8 cellular contexts compared by ENCODE assay signal in genomic region chr9:134406366-134407122, GRCh38.
DNase-seq lines count a peak whose midpoint lies in the region; ATAC-seq and TF ChIP-seq lines count a peak whose summit lies in the region.

No MANE protein-coding gene starts in this region.

- H3K36me3 Mint-ChIP-seq in activated naive CD4-positive, alpha-beta T cell treated with anti-CD3 and anti-CD28 coated beads for 36 hours (ENCODE audit: low read depth), result no peaks in the 10 kb centered on the region
- peaks cover 4% of the 10 kb centered on the region for H3K36me3 Mint-ChIP-seq in activated naive CD8-positive, alpha-beta T cell

- 63 to 67% methylated on average over 12 to 23 of the region's 23 CpGs for WGBS in upper lobe of left lung, 2 donors

- DNase-seq in activated naive CD4-positive, alpha-beta T cell treated with anti-CD3 and anti-CD28 coated beads for 36 hours, result no peak
- no peak for DNase-seq in activated naive CD4-positive, alpha-beta T cell treated with Interleukin-2 at 50 U/mL for 16 hours
- peak; percentile 73 for DNase-seq in left kidney (ENCODE audit: low read depth, low spot score)
- peak in 1 of 2 donors; percentile 76 for DNase-seq in upper lobe of left lung
- DNase-seq in NK-92 (lab: John Stamatoyannopoulos, UW; ENCODE audit: unreplicated experiment), result no peak
- no peak for DNase-seq in effector CD4-positive, alpha-beta T cell

- TF ChIP-seq POLR2A in upper lobe of left lung (IDR thresholded peaks at IDR 0.05), result no peak

- H3K4me3 ChIP-seq in upper lobe of left lung, result peak overlapping the region in 3 of 4 donors; percentile 12 to 40 (median 35)

- H3K36me3 ChIP-seq in upper lobe of left lung, result peaks cover 0 to 16% (median 6%) of the 10 kb centered on the region in 4 donors

- no peak for ATAC-seq in upper lobe of left lung (ENCODE audit: low FRiP score in 2 of 2)
- ATAC-seq in HG02973 (IDR thresholded peaks at IDR 0.05; ENCODE audit: unreplicated experiment), result no peak

- no peaks in the 10 kb centered on the region for H3K27me3 ChIP-seq in upper lobe of left lung

- H3K27ac Mint-ChIP-seq in activated naive CD4-positive, alpha-beta T cell treated with anti-CD3 and anti-CD28 coated beads for 36 hours, result no peak overlapping the region
- H3K27ac Mint-ChIP-seq in activated naive CD8-positive, alpha-beta T cell, result peak overlapping the region; percentile 41

- intact Hi-C loops in activated naive CD4-positive, alpha-beta T cell treated with anti-CD3 and anti-CD28 coated beads for 36 hours (cut with micrococcal nuclease), result loop anchor here (1.0 kb wide), 1 partner anchor 15 kb away; no protein-coding TSS in a partner anchor

- peak overlapping the region; percentile 77 to 86 (median 80) for H3K27ac ChIP-seq in upper lobe of left lung

- H3K9me3 ChIP-seq in upper lobe of left lung, result no peaks in the 10 kb centered on the region

- CTCF ChIA-PET in activated naive CD4-positive, alpha-beta T cell treated with anti-CD3 and anti-CD28 coated beads for 36 hours (lab: Charles Lee), result interaction anchor here (1.1 kb wide), 1 partner anchor 23 kb away, joined by 3 read pairs; no protein-coding TSS in a partner anchor

- peak overlapping the region; percentile 10 for H3K4me3 Mint-ChIP-seq in activated naive CD4-positive, alpha-beta T cell treated with anti-CD3 and anti-CD28 coated beads for 36 hours
- H3K4me3 Mint-ChIP-seq in activated naive CD8-positive, alpha-beta T cell, result peak overlapping the region; percentile 62

- H3K4me1 Mint-ChIP-seq in activated naive CD4-positive, alpha-beta T cell treated with anti-CD3 and anti-CD28 coated beads for 36 hours (ENCODE audit: low read depth), result peaks cover 36% of the 10 kb centered on the region
- peaks cover 35% of the 10 kb centered on the region for H3K4me1 Mint-ChIP-seq in activated naive CD8-positive, alpha-beta T cell (ENCODE audit: low read depth)

- no peak for TF ChIP-seq CTCF in upper lobe of left lung (IDR thresholded peaks at IDR 0.05)

- no peaks in the 10 kb centered on the region for H3K9me3 Mint-ChIP-seq in activated naive CD4-positive, alpha-beta T cell treated with anti-CD3 and anti-CD28 coated beads for 36 hours
- no peaks in the 10 kb centered on the region for H3K9me3 Mint-ChIP-seq in activated naive CD8-positive, alpha-beta T cell (ENCODE audit: low read depth)

- H3K27me3 Mint-ChIP-seq in activated naive CD4-positive, alpha-beta T cell treated with anti-CD3 and anti-CD28 coated beads for 36 hours (ENCODE audit: low read depth), result peaks cover 6% of the 10 kb centered on the region
- H3K27me3 Mint-ChIP-seq in activated naive CD8-positive, alpha-beta T cell, result no peaks in the 10 kb centered on the region

- TF ChIP-seq EP300 in upper lobe of left lung (IDR thresholded peaks at IDR 0.05), result no peak

- H3K4me1 ChIP-seq in upper lobe of left lung, result peaks cover 89 to 100% (median 93%) of the 10 kb centered on the region in 4 donors
